In the genomic region with DNA sequence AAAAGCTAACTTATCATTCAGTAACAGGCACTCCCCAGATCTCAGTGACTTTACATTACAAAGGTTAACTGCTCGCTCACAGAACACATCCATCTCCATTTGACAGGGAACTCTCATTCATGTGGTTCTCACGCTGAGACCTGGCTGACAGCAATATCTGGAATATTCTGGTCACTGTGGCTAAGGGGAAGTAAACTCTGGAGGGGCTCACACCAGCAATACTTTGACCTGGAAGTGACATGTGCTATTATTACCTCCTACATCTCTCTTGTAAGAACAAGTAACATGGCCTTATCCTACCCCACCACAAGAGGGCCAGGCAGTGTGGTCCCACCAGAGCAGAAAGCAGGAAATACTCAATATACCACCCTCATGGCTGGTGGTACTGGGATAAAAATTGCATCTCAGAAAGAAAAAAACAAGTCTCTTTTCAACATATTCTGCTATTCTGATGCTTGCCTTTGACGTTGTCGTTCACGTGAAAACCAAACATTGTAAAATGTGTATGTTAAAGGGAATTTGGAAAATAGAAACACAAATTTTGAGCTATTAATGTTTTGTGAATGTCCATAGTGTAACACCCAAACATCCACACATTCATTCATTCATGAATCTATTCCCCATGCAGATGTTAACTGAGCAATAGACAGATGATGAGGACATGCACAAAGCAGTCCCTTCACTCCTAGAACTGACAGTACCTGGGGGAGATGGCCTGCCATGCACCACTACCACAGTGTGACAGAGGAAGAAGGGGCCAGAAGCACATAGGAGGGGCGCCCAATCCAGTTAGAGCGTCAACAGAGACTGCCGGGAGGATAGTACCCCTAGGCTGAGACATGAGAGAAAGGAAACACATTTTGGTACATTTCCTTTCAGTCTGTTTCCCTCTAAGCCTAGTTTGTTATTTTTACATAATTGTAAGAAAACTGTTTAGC, we compare ENCODE assay signal across 1 cellular context.
TF ChIP-seq lines count a peak whose summit lies in the region.

No MANE protein-coding gene starts in this region.

TF ChIP-seq in GM12878, 131 proteins besides CTCF, POLR2A, EP300 and RAD21 (continued from another document and continues in another):
- TF ChIP-seq, protein P1, sequence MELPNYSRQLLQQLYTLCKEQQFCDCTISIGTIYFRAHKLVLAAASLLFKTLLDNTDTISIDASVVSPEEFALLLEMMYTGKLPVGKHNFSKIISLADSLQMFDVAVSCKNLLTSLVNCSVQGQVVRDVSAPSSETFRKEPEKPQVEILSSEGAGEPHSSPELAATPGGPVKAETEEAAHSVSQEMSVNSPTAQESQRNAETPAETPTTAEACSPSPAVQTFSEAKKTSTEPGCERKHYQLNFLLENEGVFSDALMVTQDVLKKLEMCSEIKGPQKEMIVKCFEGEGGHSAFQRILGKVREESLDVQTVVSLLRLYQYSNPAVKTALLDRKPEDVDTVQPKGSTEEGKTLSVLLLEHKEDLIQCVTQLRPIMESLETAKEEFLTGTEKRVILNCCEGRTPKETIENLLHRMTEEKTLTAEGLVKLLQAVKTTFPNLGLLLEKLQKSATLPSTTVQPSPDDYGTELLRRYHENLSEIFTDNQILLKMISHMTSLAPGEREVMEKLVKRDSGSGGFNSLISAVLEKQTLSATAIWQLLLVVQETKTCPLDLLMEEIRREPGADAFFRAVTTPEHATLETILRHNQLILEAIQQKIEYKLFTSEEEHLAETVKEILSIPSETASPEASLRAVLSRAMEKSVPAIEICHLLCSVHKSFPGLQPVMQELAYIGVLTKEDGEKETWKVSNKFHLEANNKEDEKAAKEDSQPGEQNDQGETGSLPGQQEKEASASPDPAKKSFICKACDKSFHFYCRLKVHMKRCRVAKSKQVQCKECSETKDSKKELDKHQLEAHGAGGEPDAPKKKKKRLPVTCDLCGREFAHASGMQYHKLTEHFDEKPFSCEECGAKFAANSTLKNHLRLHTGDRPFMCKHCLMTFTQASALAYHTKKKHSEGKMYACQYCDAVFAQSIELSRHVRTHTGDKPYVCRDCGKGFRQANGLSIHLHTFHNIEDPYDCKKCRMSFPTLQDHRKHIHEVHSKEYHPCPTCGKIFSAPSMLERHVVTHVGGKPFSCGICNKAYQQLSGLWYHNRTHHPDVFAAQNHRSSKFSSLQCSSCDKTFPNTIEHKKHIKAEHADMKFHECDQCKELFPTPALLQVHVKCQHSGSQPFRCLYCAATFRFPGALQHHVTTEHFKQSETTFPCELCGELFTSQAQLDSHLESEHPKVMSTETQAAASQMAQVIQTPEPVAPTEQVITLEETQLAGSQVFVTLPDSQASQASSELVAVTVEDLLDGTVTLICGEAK (IDR thresholded peaks at IDR 0.05; ENCODE audit: borderline replicate concordance), result no peak
- TF ChIP-seq, protein P2, sequence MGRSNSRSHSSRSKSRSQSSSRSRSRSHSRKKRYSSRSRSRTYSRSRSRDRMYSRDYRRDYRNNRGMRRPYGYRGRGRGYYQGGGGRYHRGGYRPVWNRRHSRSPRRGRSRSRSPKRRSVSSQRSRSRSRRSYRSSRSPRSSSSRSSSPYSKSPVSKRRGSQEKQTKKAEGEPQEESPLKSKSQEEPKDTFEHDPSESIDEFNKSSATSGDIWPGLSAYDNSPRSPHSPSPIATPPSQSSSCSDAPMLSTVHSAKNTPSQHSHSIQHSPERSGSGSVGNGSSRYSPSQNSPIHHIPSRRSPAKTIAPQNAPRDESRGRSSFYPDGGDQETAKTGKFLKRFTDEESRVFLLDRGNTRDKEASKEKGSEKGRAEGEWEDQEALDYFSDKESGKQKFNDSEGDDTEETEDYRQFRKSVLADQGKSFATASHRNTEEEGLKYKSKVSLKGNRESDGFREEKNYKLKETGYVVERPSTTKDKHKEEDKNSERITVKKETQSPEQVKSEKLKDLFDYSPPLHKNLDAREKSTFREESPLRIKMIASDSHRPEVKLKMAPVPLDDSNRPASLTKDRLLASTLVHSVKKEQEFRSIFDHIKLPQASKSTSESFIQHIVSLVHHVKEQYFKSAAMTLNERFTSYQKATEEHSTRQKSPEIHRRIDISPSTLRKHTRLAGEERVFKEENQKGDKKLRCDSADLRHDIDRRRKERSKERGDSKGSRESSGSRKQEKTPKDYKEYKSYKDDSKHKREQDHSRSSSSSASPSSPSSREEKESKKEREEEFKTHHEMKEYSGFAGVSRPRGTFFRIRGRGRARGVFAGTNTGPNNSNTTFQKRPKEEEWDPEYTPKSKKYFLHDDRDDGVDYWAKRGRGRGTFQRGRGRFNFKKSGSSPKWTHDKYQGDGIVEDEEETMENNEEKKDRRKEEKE (IDR thresholded peaks at IDR 0.05), result no peak
- TF ChIP-seq EED (IDR thresholded peaks at IDR 0.05; ENCODE audit: low read depth) (no peak), PAX5 (IDR thresholded peaks at IDR 0.05; ENCODE audit: borderline replicate concordance, low read depth, low read length) (no peak), CHD2 (IDR thresholded peaks at IDR 0.05; ENCODE audit: borderline replicate concordance, low read depth, low read length) (no peak), GABPA (IDR thresholded peaks at IDR 0.05; ENCODE audit: low read depth) (0 out of 2 replicates have a peak, but pooled peaks have one; percentile 25), MYB (IDR thresholded peaks at IDR 0.05; ENCODE audit: borderline replicate concordance, low read depth, low read length) (no peak), SIX5 (IDR thresholded peaks at IDR 0.05; ENCODE audit: low read depth, low read length, severe bottlenecking) (no peak), JUNB (IDR thresholded peaks at IDR 0.05) (no peak), SMARCA5 (IDR thresholded peaks at IDR 0.05) (0 out of 2 replicates have a peak, but pooled peaks have one; percentile 48), FOXK2 (IDR thresholded peaks at IDR 0.05) (no peak), ZNF384 (IDR thresholded peaks at IDR 0.05; ENCODE audit: borderline replicate concordance, low read depth, low read length) (no peak), MEF2B (IDR thresholded peaks at IDR 0.05; ENCODE audit: partially characterized antibody, poor library complexity, severe bottlenecking) (peak; percentile 38), KDM1A (IDR thresholded peaks at IDR 0.05; ENCODE audit: borderline replicate concordance) (no peak), SIN3A (IDR thresholded peaks at IDR 0.05; ENCODE audit: low read depth, low read length) (no peak), BMI1 (IDR thresholded peaks at IDR 0.05; ENCODE audit: borderline replicate concordance) (peak; percentile 32; the same call in 1 of the 2 replicates), TCF12 (IDR thresholded peaks at IDR 0.05; ENCODE audit: low read depth, low read length) (no peak), NR2F1 (conservative IDR thresholded peaks at IDR 0.05) (peak; percentile 55; the same call in 1 of the 2 replicates), NFIC (IDR thresholded peaks at IDR 0.05; ENCODE audit: low read depth, low read length) (no peak), CBFB (IDR thresholded peaks at IDR 0.05; ENCODE audit: low read depth) (peak; percentile 23; the same call in 1 of the 2 replicates), FOXM1 (IDR thresholded peaks at IDR 0.05; ENCODE audit: low read depth, low read length) (no peak)
- TF ChIP-seq, protein P3, sequence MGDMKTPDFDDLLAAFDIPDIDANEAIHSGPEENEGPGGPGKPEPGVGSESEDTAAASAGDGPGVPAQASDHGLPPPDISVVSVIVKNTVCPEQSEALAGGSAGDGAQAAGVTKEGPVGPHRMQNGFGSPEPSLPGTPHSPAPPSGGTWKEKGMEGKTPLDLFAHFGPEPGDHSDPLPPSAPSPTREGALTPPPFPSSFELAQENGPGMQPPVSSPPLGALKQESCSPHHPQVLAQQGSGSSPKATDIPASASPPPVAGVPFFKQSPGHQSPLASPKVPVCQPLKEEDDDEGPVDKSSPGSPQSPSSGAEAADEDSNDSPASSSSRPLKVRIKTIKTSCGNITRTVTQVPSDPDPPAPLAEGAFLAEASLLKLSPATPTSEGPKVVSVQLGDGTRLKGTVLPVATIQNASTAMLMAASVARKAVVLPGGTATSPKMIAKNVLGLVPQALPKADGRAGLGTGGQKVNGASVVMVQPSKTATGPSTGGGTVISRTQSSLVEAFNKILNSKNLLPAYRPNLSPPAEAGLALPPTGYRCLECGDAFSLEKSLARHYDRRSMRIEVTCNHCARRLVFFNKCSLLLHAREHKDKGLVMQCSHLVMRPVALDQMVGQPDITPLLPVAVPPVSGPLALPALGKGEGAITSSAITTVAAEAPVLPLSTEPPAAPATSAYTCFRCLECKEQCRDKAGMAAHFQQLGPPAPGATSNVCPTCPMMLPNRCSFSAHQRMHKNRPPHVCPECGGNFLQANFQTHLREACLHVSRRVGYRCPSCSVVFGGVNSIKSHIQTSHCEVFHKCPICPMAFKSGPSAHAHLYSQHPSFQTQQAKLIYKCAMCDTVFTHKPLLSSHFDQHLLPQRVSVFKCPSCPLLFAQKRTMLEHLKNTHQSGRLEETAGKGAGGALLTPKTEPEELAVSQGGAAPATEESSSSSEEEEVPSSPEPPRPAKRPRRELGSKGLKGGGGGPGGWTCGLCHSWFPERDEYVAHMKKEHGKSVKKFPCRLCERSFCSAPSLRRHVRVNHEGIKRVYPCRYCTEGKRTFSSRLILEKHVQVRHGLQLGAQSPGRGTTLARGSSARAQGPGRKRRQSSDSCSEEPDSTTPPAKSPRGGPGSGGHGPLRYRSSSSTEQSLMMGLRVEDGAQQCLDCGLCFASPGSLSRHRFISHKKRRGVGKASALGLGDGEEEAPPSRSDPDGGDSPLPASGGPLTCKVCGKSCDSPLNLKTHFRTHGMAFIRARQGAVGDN (IDR thresholded peaks at IDR 0.05), result 0 out of 2 replicates have a peak, but pooled peaks have one; percentile 23
- TF ChIP-seq, protein P4, sequence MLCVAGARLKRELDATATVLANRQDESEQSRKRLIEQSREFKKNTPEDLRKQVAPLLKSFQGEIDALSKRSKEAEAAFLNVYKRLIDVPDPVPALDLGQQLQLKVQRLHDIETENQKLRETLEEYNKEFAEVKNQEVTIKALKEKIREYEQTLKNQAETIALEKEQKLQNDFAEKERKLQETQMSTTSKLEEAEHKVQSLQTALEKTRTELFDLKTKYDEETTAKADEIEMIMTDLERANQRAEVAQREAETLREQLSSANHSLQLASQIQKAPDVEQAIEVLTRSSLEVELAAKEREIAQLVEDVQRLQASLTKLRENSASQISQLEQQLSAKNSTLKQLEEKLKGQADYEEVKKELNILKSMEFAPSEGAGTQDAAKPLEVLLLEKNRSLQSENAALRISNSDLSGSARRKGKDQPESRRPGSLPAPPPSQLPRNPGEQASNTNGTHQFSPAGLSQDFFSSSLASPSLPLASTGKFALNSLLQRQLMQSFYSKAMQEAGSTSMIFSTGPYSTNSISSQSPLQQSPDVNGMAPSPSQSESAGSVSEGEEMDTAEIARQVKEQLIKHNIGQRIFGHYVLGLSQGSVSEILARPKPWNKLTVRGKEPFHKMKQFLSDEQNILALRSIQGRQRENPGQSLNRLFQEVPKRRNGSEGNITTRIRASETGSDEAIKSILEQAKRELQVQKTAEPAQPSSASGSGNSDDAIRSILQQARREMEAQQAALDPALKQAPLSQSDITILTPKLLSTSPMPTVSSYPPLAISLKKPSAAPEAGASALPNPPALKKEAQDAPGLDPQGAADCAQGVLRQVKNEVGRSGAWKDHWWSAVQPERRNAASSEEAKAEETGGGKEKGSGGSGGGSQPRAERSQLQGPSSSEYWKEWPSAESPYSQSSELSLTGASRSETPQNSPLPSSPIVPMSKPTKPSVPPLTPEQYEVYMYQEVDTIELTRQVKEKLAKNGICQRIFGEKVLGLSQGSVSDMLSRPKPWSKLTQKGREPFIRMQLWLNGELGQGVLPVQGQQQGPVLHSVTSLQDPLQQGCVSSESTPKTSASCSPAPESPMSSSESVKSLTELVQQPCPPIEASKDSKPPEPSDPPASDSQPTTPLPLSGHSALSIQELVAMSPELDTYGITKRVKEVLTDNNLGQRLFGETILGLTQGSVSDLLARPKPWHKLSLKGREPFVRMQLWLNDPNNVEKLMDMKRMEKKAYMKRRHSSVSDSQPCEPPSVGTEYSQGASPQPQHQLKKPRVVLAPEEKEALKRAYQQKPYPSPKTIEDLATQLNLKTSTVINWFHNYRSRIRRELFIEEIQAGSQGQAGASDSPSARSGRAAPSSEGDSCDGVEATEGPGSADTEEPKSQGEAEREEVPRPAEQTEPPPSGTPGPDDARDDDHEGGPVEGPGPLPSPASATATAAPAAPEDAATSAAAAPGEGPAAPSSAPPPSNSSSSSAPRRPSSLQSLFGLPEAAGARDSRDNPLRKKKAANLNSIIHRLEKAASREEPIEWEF (IDR thresholded peaks at IDR 0.05; ENCODE audit: insufficient replicate concordance, low read depth, low read length), result no peak
- TF ChIP-seq, protein P5, sequence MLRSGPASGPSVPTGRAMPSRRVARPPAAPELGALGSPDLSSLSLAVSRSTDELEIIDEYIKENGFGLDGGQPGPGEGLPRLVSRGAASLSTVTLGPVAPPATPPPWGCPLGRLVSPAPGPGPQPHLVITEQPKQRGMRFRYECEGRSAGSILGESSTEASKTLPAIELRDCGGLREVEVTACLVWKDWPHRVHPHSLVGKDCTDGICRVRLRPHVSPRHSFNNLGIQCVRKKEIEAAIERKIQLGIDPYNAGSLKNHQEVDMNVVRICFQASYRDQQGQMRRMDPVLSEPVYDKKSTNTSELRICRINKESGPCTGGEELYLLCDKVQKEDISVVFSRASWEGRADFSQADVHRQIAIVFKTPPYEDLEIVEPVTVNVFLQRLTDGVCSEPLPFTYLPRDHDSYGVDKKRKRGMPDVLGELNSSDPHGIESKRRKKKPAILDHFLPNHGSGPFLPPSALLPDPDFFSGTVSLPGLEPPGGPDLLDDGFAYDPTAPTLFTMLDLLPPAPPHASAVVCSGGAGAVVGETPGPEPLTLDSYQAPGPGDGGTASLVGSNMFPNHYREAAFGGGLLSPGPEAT (IDR thresholded peaks at IDR 0.05; ENCODE audit: low read depth), result 0 out of 2 replicates have a peak, but pooled peaks have one; percentile 12
- TF ChIP-seq, protein P6, sequence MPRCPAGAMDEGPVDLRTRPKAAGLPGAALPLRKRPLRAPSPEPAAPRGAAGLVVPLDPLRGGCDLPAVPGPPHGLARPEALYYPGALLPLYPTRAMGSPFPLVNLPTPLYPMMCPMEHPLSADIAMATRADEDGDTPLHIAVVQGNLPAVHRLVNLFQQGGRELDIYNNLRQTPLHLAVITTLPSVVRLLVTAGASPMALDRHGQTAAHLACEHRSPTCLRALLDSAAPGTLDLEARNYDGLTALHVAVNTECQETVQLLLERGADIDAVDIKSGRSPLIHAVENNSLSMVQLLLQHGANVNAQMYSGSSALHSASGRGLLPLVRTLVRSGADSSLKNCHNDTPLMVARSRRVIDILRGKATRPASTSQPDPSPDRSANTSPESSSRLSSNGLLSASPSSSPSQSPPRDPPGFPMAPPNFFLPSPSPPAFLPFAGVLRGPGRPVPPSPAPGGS (IDR thresholded peaks at IDR 0.05; ENCODE audit: borderline replicate concordance, insufficient read depth, low read depth, low read length, poor library complexity, severe bottlenecking), result no peak
- TF ChIP-seq, protein P7, sequence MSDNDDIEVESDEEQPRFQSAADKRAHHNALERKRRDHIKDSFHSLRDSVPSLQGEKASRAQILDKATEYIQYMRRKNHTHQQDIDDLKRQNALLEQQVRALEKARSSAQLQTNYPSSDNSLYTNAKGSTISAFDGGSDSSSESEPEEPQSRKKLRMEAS (IDR thresholded peaks at IDR 0.05; ENCODE audit: low read depth, low read length), result no peak
